ENCODE assay signal across 21 cellular contexts in the genomic region with DNA sequence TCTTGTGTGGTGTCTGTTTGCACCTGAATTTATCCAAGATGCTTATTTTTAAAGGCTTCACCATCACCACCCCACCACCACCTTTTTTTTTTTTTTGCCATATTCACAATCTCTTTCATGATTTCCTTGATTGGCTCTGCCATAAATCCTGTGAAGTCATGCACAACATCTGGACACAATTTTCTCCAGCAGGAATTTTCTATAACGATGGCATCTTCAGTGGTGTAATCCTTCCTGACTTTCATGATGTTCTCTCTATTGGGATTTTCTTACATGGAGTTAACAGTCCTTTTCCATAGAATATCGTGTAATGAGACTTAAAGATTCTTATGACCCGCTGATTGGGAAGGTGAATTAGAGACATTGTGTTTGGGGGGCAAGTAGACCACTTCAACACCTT. TPM values are rescaled to one million over a fixed set of nuclear protein-coding genes. Genes with fewer than 3 reads are reported as not detected.
DNase-seq lines count a peak whose midpoint lies in the region; ATAC-seq and TF ChIP-seq lines count a peak whose summit lies in the region.
"Had no signal": no experiment of that assay in that cellular context is flagged by ENCODE, and none has a peak within 500 bp of the region (broad histone marks: within the 10 kb centered on the region; RNA-seq: fewer than 3 reads in every experiment).

No MANE protein-coding gene starts in this region.

- ATAC-seq in natural killer cell (no peak), GM19328 (IDR thresholded peaks at IDR 0.05; ENCODE audit: unreplicated experiment) (no peak)
- no peak for ATAC-seq in stimulated activated effector memory CD8-positive, alpha-beta T cell treated with anti-CD3 and anti-CD28 coated beads, Interleukin-12 subunit alpha, Interleukin-12 subunit beta, amount 100 ng/mL, for 72 hours
- ATAC-seq: A549, GM23338, Right ventricle myocardium inferior had no signal

- CTCF ChIA-PET in activated CD4-positive, alpha-beta T cell treated with anti-CD3 and anti-CD28 coated beads, Interleukin-2, amount 10 ng/mL, durations not matched to agents 7 days and 5 days (lab: Charles Lee): no interaction called here

- POLR2A ChIA-PET in activated CD4-positive, alpha-beta T cell treated with anti-CD3 and anti-CD28 coated beads, Interleukin-2, amount 10 ng/mL, durations not matched to agents 7 days and 5 days (lab: Charles Lee): no interaction called here

- no peak for DNase-seq in activated CD4-positive, alpha-beta T cell treated with anti-CD3 and anti-CD28 coated beads, Interleukin-2, amount 10 ng/mL, durations not matched to agents 7 days and 5 days
- DNase-seq in activated CD4-positive, alpha-beta T cell treated with anti-CD3 and anti-CD28 coated beads for 48 hours: no peak
- DNase-seq in GM04504 (ENCODE audit: low read depth) (peak; percentile 8), natural killer cell (no peak), activated gamma-delta T cell treated with Interleukin-2 at 50 U/mL for 16 hours (no peak)
- no peak for DNase-seq in stimulated activated effector memory CD8-positive, alpha-beta T cell treated with anti-CD3 and anti-CD28 coated beads, Interleukin-12 subunit alpha, Interleukin-12 subunit beta, amount 100 ng/mL, for 72 hours (ENCODE audit: low spot score in 2 of 2)
- DNase-seq: activated CD4-positive, alpha-beta T cell treated with anti-CD3 and anti-CD28 coated beads, Interleukin-2, amount 50 U/mL, for 48 hours; activated T-cell treated with anti-CD3 and anti-CD28 coated beads for 4 hours; C1 segment of cervical spinal cord; DMS 273 treated with DMSO at 0.1 percent for 48 hours; foreskin melanocyte; hypothalamus; NCI-H748 treated with DMSO at 0.1 percent for 48 hours; occipital lobe; stimulated activated CD4-positive, alpha-beta T cell treated with anti-CD3 and anti-CD28 coated beads, Interleukin-12 subunit alpha, Interleukin-12 subunit beta, amount 100 ng/mL, for 4 hours had no signal

- H3K27ac Mint-ChIP-seq in activated CD4-positive, alpha-beta T cell treated with anti-CD3 and anti-CD28 coated beads, Interleukin-2, amount 10 ng/mL, durations not matched to agents 7 days and 5 days: peak overlapping the region; percentile 72
- H3K27ac Mint-ChIP-seq in activated naive CD8-positive, alpha-beta T cell: peak overlapping the region; percentile 88
- peak overlapping the region; percentile 57 to 68 for H3K27ac Mint-ChIP-seq in natural killer cell
- H3K27ac Mint-ChIP-seq in stimulated activated effector memory CD8-positive, alpha-beta T cell treated with anti-CD3 and anti-CD28 coated beads, Interleukin-12 subunit alpha, Interleukin-12 subunit beta, amount 100 ng/mL, for 72 hours: no peak overlapping the region
- H3K27ac Mint-ChIP-seq: dendritic cell treated with granulocyte-macrophage colony-stimulating factor and Interleukin-4, amounts not matched to agents 40 ng/mL and 50 ng/mL, for 4 days; GM23338 had no signal

- intact Hi-C loops in natural killer cell (cut with micrococcal nuclease): no loop called here

- peaks cover 47% of the 10 kb centered on the region for H3K36me3 Mint-ChIP-seq in activated CD4-positive, alpha-beta T cell treated with anti-CD3 and anti-CD28 coated beads, Interleukin-2, amount 10 ng/mL, durations not matched to agents 7 days and 5 days (ENCODE audit: low read depth)
- peaks cover 19% of the 10 kb centered on the region for H3K36me3 Mint-ChIP-seq in activated naive CD8-positive, alpha-beta T cell
- H3K36me3 Mint-ChIP-seq in natural killer cell: no peaks in the 10 kb centered on the region
- H3K36me3 Mint-ChIP-seq in stimulated activated effector memory CD8-positive, alpha-beta T cell treated with anti-CD3 and anti-CD28 coated beads, Interleukin-12 subunit alpha, Interleukin-12 subunit beta, amount 100 ng/mL, for 72 hours: peaks cover 74% of the 10 kb centered on the region

- H3K9me3 Mint-ChIP-seq in activated CD4-positive, alpha-beta T cell treated with anti-CD3 and anti-CD28 coated beads, Interleukin-2, amount 10 ng/mL, durations not matched to agents 7 days and 5 days: no peaks in the 10 kb centered on the region
- H3K9me3 Mint-ChIP-seq in activated naive CD8-positive, alpha-beta T cell (ENCODE audit: low read depth): no peaks in the 10 kb centered on the region
- H3K9me3 Mint-ChIP-seq in natural killer cell: no peaks in the 10 kb centered on the region
- H3K9me3 Mint-ChIP-seq in stimulated activated effector memory CD8-positive, alpha-beta T cell treated with anti-CD3 and anti-CD28 coated beads, Interleukin-12 subunit alpha, Interleukin-12 subunit beta, amount 100 ng/mL, for 72 hours: no peaks in the 10 kb centered on the region
- H3K9me3 Mint-ChIP-seq: dendritic cell treated with granulocyte-macrophage colony-stimulating factor and Interleukin-4, amounts not matched to agents 40 ng/mL and 50 ng/mL, for 4 days; GM23338 had no signal

- H3K27me3 Mint-ChIP-seq in activated CD4-positive, alpha-beta T cell treated with anti-CD3 and anti-CD28 coated beads, Interleukin-2, amount 10 ng/mL, durations not matched to agents 7 days and 5 days: no peaks in the 10 kb centered on the region
- H3K27me3 Mint-ChIP-seq in activated naive CD8-positive, alpha-beta T cell: no peaks in the 10 kb centered on the region
- no peaks in the 10 kb centered on the region for H3K27me3 Mint-ChIP-seq in natural killer cell (ENCODE audit: low read depth in 2 of 2)
- H3K27me3 Mint-ChIP-seq: dendritic cell treated with granulocyte-macrophage colony-stimulating factor and Interleukin-4, amounts not matched to agents 40 ng/mL and 50 ng/mL, for 4 days had no signal

- peaks cover 69% of the 10 kb centered on the region for H3K4me1 Mint-ChIP-seq in activated CD4-positive, alpha-beta T cell treated with anti-CD3 and anti-CD28 coated beads, Interleukin-2, amount 10 ng/mL, durations not matched to agents 7 days and 5 days
- H3K4me1 Mint-ChIP-seq in activated naive CD8-positive, alpha-beta T cell (ENCODE audit: low read depth): peaks cover 95% of the 10 kb centered on the region
- peaks cover 65 to 70% of the 10 kb centered on the region in 2 donors for H3K4me1 Mint-ChIP-seq in natural killer cell
- H3K4me1 Mint-ChIP-seq in stimulated activated effector memory CD8-positive, alpha-beta T cell treated with anti-CD3 and anti-CD28 coated beads, Interleukin-12 subunit alpha, Interleukin-12 subunit beta, amount 100 ng/mL, for 72 hours: peaks cover 83% of the 10 kb centered on the region

- no peak overlapping the region for H3K4me3 Mint-ChIP-seq in activated CD4-positive, alpha-beta T cell treated with anti-CD3 and anti-CD28 coated beads, Interleukin-2, amount 10 ng/mL, durations not matched to agents 7 days and 5 days
- peak overlapping the region; percentile 48 for H3K4me3 Mint-ChIP-seq in activated naive CD8-positive, alpha-beta T cell
- H3K4me3 Mint-ChIP-seq in natural killer cell: no peak overlapping the region
- no peak overlapping the region for H3K4me3 Mint-ChIP-seq in stimulated activated effector memory CD8-positive, alpha-beta T cell treated with anti-CD3 and anti-CD28 coated beads, Interleukin-12 subunit alpha, Interleukin-12 subunit beta, amount 100 ng/mL, for 72 hours
- H3K4me3 Mint-ChIP-seq: dendritic cell treated with granulocyte-macrophage colony-stimulating factor and Interleukin-4, amounts not matched to agents 40 ng/mL and 50 ng/mL, for 4 days; GM23338 had no signal

- no peak for TF ChIP-seq CTCF in natural killer cell (IDR thresholded peaks at IDR 0.05)

RNA-seq across cellular contexts. Expression of a gene that starts 17.8 kb away (rescaled TPM):
- 10 to 100 TPM; 48.8 to 60.9 TPM for total RNA-seq in activated CD4-positive, alpha-beta T cell treated with anti-CD3 and anti-CD28 coated beads, Interleukin-2, amount 10 ng/mL, durations not matched to agents 7 days and 5 days
- total RNA-seq in natural killer cell: 10 to 100 TPM; 54.8 to 61.8 (median 57.8) TPM

RNA-seq across cellular contexts. Expression of a gene that starts 21.0 kb away (rescaled TPM):
- 100 to 1,000 TPM; 148 to 208 TPM for total RNA-seq in activated CD4-positive, alpha-beta T cell treated with anti-CD3 and anti-CD28 coated beads, Interleukin-2, amount 10 ng/mL, durations not matched to agents 7 days and 5 days
- 100 to 1,000 TPM in 1 of 3 donors, 10 to 100 TPM in 2; 81.0 to 123 (median 92.5) TPM for total RNA-seq in natural killer cell

RNA-seq across cellular contexts. Expression of a gene that starts 25.8 kb away (rescaled TPM):
- 1 to 10 TPM; 2.9 to 3.7 TPM for total RNA-seq in activated CD4-positive, alpha-beta T cell treated with anti-CD3 and anti-CD28 coated beads, Interleukin-2, amount 10 ng/mL, durations not matched to agents 7 days and 5 days
- total RNA-seq in natural killer cell: 1 to 10 TPM; 3.6 to 5.5 (median 4.9) TPM
